In genomic region chr4:177107288-177107901, GRCh38 we compare ENCODE assay signal across 23 cellular contexts.
DNase-seq lines count a peak whose midpoint lies in the region; ATAC-seq and TF ChIP-seq lines count a peak whose summit lies in the region.
"Had no signal": no experiment of that assay in that cellular context is flagged by ENCODE, and none has a peak within 500 bp of the region (broad histone marks: within the 10 kb centered on the region; RNA-seq: fewer than 3 reads in every experiment).

No MANE protein-coding gene starts in this region.

- intact Hi-C loops in psoas muscle (cut with DNase I), result no loop called here

- H3K27me3 ChIP-seq in psoas muscle (ENCODE audit: insufficient read depth in 3 of 3, low read length in 2 of 3), result no peaks in the 10 kb centered on the region
- H3K27me3 ChIP-seq: ascending aorta, SJSA1 had no signal

- 69 to 81% (median 74%) methylated on average over 4 of the region's 4 CpGs for WGBS in psoas muscle, 3 donors

- no peak overlapping the region for H3K27ac ChIP-seq in psoas muscle
- H3K27ac ChIP-seq: ascending aorta, SJSA1 had no signal

- no peak for ATAC-seq in HG03095 (IDR thresholded peaks at IDR 0.05; ENCODE audit: unreplicated experiment)
- ATAC-seq in psoas muscle, result no peak
- ATAC-seq in HG03565 (IDR thresholded peaks at IDR 0.05; ENCODE audit: unreplicated experiment), result no peak
- ATAC-seq in HG02763 (IDR thresholded peaks at IDR 0.05; ENCODE audit: unreplicated experiment), result no peak
- ATAC-seq: activated T-cell treated with anti-CD3 and anti-CD28 coated beads, Interleukin-2, amount 50 U/mL, for 72 hours; left cardiac atrium; natural killer cell treated with Interleukin-12 subunit alpha and Interleukin-12 subunit beta and Interleukin-15 and Interleukin-18, amount 100 ng/mL, for 72 hours; PC-3 had no signal

- H3K36me3 ChIP-seq in psoas muscle (ENCODE audit: insufficient read depth in 1 of 2, low read depth in 1 of 2), result no peaks in the 10 kb centered on the region
- H3K36me3 ChIP-seq: ascending aorta, SJSA1 had no signal

- H3K4me3 ChIP-seq in AG09309 (ENCODE audit: control insufficient read depth, low read depth, low read length) (no peak overlapping the region), astrocyte of the spinal cord (ENCODE audit: low read depth, low read length) (no peak overlapping the region), psoas muscle (no peak overlapping the region)
- H3K4me3 ChIP-seq: ascending aorta, SJSA1 had no signal

- H3K9me3 ChIP-seq in psoas muscle, result no peaks in the 10 kb centered on the region
- H3K9me3 ChIP-seq: SJSA1 had no signal

- DNase-seq in AG09309 (ENCODE audit: low read depth) (peak; percentile 40), HS-5 (ENCODE audit: low read depth) (peak; percentile 38), astrocyte of the spinal cord (ENCODE audit: low read depth, low spot score) (peak; percentile 18), kidney glomerular epithelial cell (lab: John Stamatoyannopoulos, UW) (peak; percentile 71), psoas muscle (no peak)
- DNase-seq: ACHN; activated naive CD4-positive, alpha-beta T cell treated with anti-CD3 and anti-CD28 coated beads, Interleukin-2, amount 50 U/mL, for 16 hours; activated T-cell treated with anti-CD3 and anti-CD28 coated beads, Interleukin-2, amount 50 U/mL, for 72 hours; CD4-positive, alpha-beta memory T cell; DMS53; left cardiac atrium; NCI-H1694; PC-3; posterior cingulate gyrus; small intestine; stimulated activated CD4-positive, alpha-beta T cell treated with anti-CD3 and anti-CD28 coated beads, Interleukin-2, amount 100 ng/mL, for 48 hours; substantia nigra had no signal

- TF ChIP-seq CTCF in AG09309 (IDR thresholded peaks at IDR 0.05; ENCODE audit: control insufficient read depth, insufficient read depth, low read depth, low read length, missing control alignments) (no peak), astrocyte of the spinal cord (IDR thresholded peaks at IDR 0.05; ENCODE audit: low read depth, low read length) (no peak), psoas muscle (IDR thresholded peaks at IDR 0.05) (no peak)

- in situ Hi-C loops in astrocyte of the spinal cord (cut with HindIII; ENCODE audit: low sequenced_read_pairs), result no loop called here

- no peaks in the 10 kb centered on the region for H3K4me1 ChIP-seq in psoas muscle
- H3K4me1 ChIP-seq: ascending aorta, SJSA1 had no signal

Comparison
In these comparisons a context has a peak if more than half of its experiments do, and no peak if none do; other contexts are left out.
1. DNase-seq: peak in AG09309 (single experiment), HS-5 (single experiment), astrocyte of the spinal cord (single experiment) and kidney glomerular epithelial cell (single experiment); none in psoas muscle (0 of 2).